18 cellular contexts compared by ENCODE assay signal in genomic region chr5:177484902-177485549, GRCh38. TPM values are rescaled to one million over a fixed set of nuclear protein-coding genes. Genes with fewer than 3 reads are reported as not detected.
DNase-seq lines count a peak whose midpoint lies in the region; TF ChIP-seq lines count a peak whose summit lies in the region.
"Had no signal": no experiment of that assay in that cellular context is flagged by ENCODE, and none has a peak within 500 bp of the region (broad histone marks: within the 10 kb centered on the region; RNA-seq: fewer than 3 reads in every experiment).

No MANE protein-coding gene starts in this region.

- H3K27me3 Mint-ChIP-seq in activated CD4-positive, alpha-beta T cell treated with anti-CD3 and anti-CD28 coated beads, Interleukin-2, amount 10 ng/mL, durations not matched to agents 24 days and 14 days = no peaks in the 10 kb centered on the region
- H3K27me3 Mint-ChIP-seq: CD4-positive, alpha-beta memory T cell; naive B cell had no signal

- peaks cover 71% of the 10 kb centered on the region for H3K4me1 ChIP-seq in muscle layer of colon (ENCODE audit: insufficient read depth, low read length)
- peaks cover 77% of the 10 kb centered on the region for H3K4me1 ChIP-seq in stomach smooth muscle (ENCODE audit: control insufficient read depth, insufficient read depth, low read length)
- H3K4me1 ChIP-seq: A549 had no signal

- no peaks in the 10 kb centered on the region for H3K9me3 Mint-ChIP-seq in activated CD4-positive, alpha-beta T cell treated with anti-CD3 and anti-CD28 coated beads, Interleukin-2, amount 10 ng/mL, durations not matched to agents 24 days and 14 days
- H3K9me3 Mint-ChIP-seq: activated naive CD4-positive, alpha-beta T cell treated with anti-CD3 and anti-CD28 coated beads for 36 hours; naive B cell had no signal

- H3K9ac ChIP-seq in muscle layer of colon (ENCODE audit: low read length) = no peak overlapping the region
- H3K9ac ChIP-seq in stomach smooth muscle (ENCODE audit: low read length in 2 of 2) = no peak overlapping the region

- TF ChIP-seq CTCF in astrocyte of the spinal cord (IDR thresholded peaks at IDR 0.05; ENCODE audit: low read depth, low read length) = no peak

- peaks cover 19% of the 10 kb centered on the region for H3K36me3 Mint-ChIP-seq in activated CD4-positive, alpha-beta T cell treated with anti-CD3 and anti-CD28 coated beads, Interleukin-2, amount 10 ng/mL, durations not matched to agents 24 days and 14 days (ENCODE audit: low read depth)
- H3K36me3 Mint-ChIP-seq: naive B cell had no signal

- H3K27ac ChIP-seq in muscle layer of colon (ENCODE audit: low read depth, low read length) (peak overlapping the region; percentile 80), stomach smooth muscle (ENCODE audit: low read length) (peak overlapping the region; percentile 78)
- H3K27ac ChIP-seq: A549, right atrium auricular region had no signal

- peak overlapping the region; percentile 10 for H3K27ac Mint-ChIP-seq in activated CD4-positive, alpha-beta T cell treated with anti-CD3 and anti-CD28 coated beads, Interleukin-2, amount 10 ng/mL, durations not matched to agents 24 days and 14 days
- H3K27ac Mint-ChIP-seq: activated naive CD4-positive, alpha-beta T cell treated with anti-CD3 and anti-CD28 coated beads for 36 hours had no signal

- peaks cover 3% of the 10 kb centered on the region for H3K4me1 Mint-ChIP-seq in activated CD4-positive, alpha-beta T cell treated with anti-CD3 and anti-CD28 coated beads, Interleukin-2, amount 10 ng/mL, durations not matched to agents 24 days and 14 days

- no peak for DNase-seq in activated CD4-positive, alpha-beta T cell treated with anti-CD3 and anti-CD28 coated beads, Interleukin-2, amount 10 ng/mL, durations not matched to agents 24 days and 14 days
- no peak for DNase-seq in activated CD4-positive, alpha-beta T cell treated with anti-CD3 and anti-CD28 coated beads for 1 hour
- peak; percentile 16 for DNase-seq in astrocyte of the spinal cord (ENCODE audit: low read depth, low spot score)
- no peak for DNase-seq in posterior cingulate gyrus
- DNase-seq in KBM-7 = no peak
- no peak for DNase-seq in NCI-H2107 treated with DMSO at 0.1 percent for 48 hours (lab: John Stamatoyannopoulos, UW; ENCODE audit: unreplicated experiment)
- DNase-seq: activated CD4-positive, CD25-positive, alpha-beta regulatory T cell; activated naive CD4-positive, alpha-beta T cell treated with anti-CD3 and anti-CD28 coated beads for 36 hours; CD4-positive, alpha-beta memory T cell; cerebellar nuclear complex; erythroblast; kidney glomerular epithelial cell; naive B cell; stimulated activated CD4-positive, alpha-beta T cell treated with anti-CD3 and anti-CD28 coated beads, Interleukin-4, amount 100 ng/mL, for 24 hours had no signal

- H3K4me3 ChIP-seq in astrocyte of the spinal cord (ENCODE audit: low read depth, low read length) = no peak overlapping the region
- H3K4me3 ChIP-seq in muscle layer of colon (ENCODE audit: low read depth in 1 of 2, low read length in 2 of 2) = no peak overlapping the region
- no peak overlapping the region for H3K4me3 ChIP-seq in stomach smooth muscle (ENCODE audit: low read length in 2 of 2)
- H3K4me3 ChIP-seq: A549, right atrium auricular region had no signal

- H3K36me3 ChIP-seq in muscle layer of colon (ENCODE audit: insufficient read depth, low read length) (peaks cover 70% of the 10 kb centered on the region), stomach smooth muscle (ENCODE audit: control insufficient read depth in 2 of 2, insufficient read depth in 2 of 2, low read length in 2 of 2) (peaks cover 45 to 50% of the 10 kb centered on the region in 2 donors)

- intact Hi-C loops in activated CD4-positive, alpha-beta T cell treated with anti-CD3 and anti-CD28 coated beads, Interleukin-2, amount 10 ng/mL, durations not matched to agents 24 days and 14 days (cut with micrococcal nuclease) = no loop called here
- intact Hi-C loops in posterior cingulate gyrus (cut with DNase I) = no loop called here

- H3K4me3 Mint-ChIP-seq in activated CD4-positive, alpha-beta T cell treated with anti-CD3 and anti-CD28 coated beads, Interleukin-2, amount 10 ng/mL, durations not matched to agents 24 days and 14 days = no peak overlapping the region
- H3K4me3 Mint-ChIP-seq: activated naive CD4-positive, alpha-beta T cell treated with anti-CD3 and anti-CD28 coated beads for 36 hours; CD4-positive, alpha-beta memory T cell; naive B cell had no signal

- no peaks in the 10 kb centered on the region for H3K9me3 ChIP-seq in muscle layer of colon (ENCODE audit: low read length)
- no peaks in the 10 kb centered on the region for H3K9me3 ChIP-seq in stomach smooth muscle (ENCODE audit: control insufficient read depth in 2 of 2, low read length in 2 of 2)
- H3K9me3 ChIP-seq: A549, right atrium auricular region had no signal

- in situ Hi-C loops in astrocyte of the spinal cord (cut with HindIII; ENCODE audit: low sequenced_read_pairs) (no loop called here), KBM-7 (cut with MboI; ENCODE audit: low pct_unique_long_range_greater_than_20kb, low sequenced_read_pairs) (no loop called here)

- H3K27me3 ChIP-seq in muscle layer of colon (ENCODE audit: control insufficient read depth in 1 of 2, insufficient read depth in 2 of 2, low read length in 2 of 2) (no peaks in the 10 kb centered on the region), stomach smooth muscle (ENCODE audit: control insufficient read depth in 1 of 2, insufficient read depth in 2 of 2, low read length in 2 of 2) (no peaks in the 10 kb centered on the region)
- H3K27me3 ChIP-seq: right atrium auricular region had no signal

RNA-seq across cellular contexts. Expression of gene DBN1, which starts 11.6 kb away (rescaled TPM):
- 22.0 and 23.5 TPM in 2 replicates for total RNA-seq in activated CD4-positive, alpha-beta T cell treated with anti-CD3 and anti-CD28 coated beads, Interleukin-2, amount 10 ng/mL, durations not matched to agents 24 days and 14 days

RNA-seq across cellular contexts. Expression of gene PDLIM7, which starts 12.4 kb away (rescaled TPM):
- 64.9 and 65.3 TPM in 2 replicates for total RNA-seq in activated CD4-positive, alpha-beta T cell treated with anti-CD3 and anti-CD28 coated beads, Interleukin-2, amount 10 ng/mL, durations not matched to agents 24 days and 14 days

RNA-seq across cellular contexts. Expression of gene DOK3, which starts 24.6 kb away (rescaled TPM):
- total RNA-seq in activated CD4-positive, alpha-beta T cell treated with anti-CD3 and anti-CD28 coated beads, Interleukin-2, amount 10 ng/mL, durations not matched to agents 24 days and 14 days = 4.5 and 5.2 TPM in 2 replicates

RNA-seq across cellular contexts. Expression of gene DDX41, which starts 31.7 kb away (rescaled TPM):
- total RNA-seq in activated CD4-positive, alpha-beta T cell treated with anti-CD3 and anti-CD28 coated beads, Interleukin-2, amount 10 ng/mL, durations not matched to agents 24 days and 14 days = 157 and 172 TPM in 2 replicates

RNA-seq across cellular contexts. Expression of gene PRR7, which starts 38.4 kb away (rescaled TPM):
- 13.6 TPM in 2 replicates for total RNA-seq in activated CD4-positive, alpha-beta T cell treated with anti-CD3 and anti-CD28 coated beads, Interleukin-2, amount 10 ng/mL, durations not matched to agents 24 days and 14 days
